ENCODE assay signal across 24 cellular contexts in the genomic region with DNA sequence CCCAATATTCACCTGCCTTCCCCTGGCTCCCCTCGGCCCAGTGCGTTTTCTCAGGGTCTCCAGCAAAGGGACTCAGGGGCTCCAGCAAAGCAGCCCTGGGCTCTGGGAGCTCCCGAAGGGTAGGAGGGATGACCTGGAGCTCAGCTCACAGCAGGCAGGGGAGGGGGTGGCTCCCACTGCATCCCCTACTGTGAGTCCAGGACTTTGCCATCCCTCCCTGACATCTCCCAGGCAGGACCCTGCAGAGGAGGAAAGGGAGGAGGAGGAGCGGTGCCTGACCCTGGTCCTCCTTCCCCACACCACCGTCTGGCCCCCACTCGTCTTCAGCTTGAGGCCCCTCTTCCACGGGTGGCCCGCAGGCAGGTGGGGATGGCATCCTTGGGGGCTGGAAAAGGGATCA. TPM values are rescaled to one million over a fixed set of nuclear protein-coding genes. Genes with fewer than 3 reads are reported as not detected.
DNase-seq lines count a peak whose midpoint lies in the region; ATAC-seq and TF ChIP-seq lines count a peak whose summit lies in the region.
"Had no signal": no experiment of that assay in that cellular context is flagged by ENCODE, and none has a peak within 500 bp of the region (broad histone marks: within the 10 kb centered on the region; RNA-seq: fewer than 3 reads in every experiment).

No MANE protein-coding gene starts in this region.

- peak overlapping the region; percentile 2 for H3K23ac ChIP-seq in neuronal stem cell (ENCODE audit: low read depth, low read length, poor library complexity)

- peaks cover 6% of the 10 kb centered on the region for H3K27me3 Mint-ChIP-seq in glutamatergic neuron (ENCODE audit: unreplicated experiment)
- H3K27me3 Mint-ChIP-seq in CD8-positive, alpha-beta T cell (ENCODE audit: low read depth): peaks cover 9% of the 10 kb centered on the region

- no peak overlapping the region for H3K14ac ChIP-seq in neuronal stem cell (ENCODE audit: low read length)

- no peak overlapping the region for H2BK120ac ChIP-seq in neuronal stem cell (ENCODE audit: low read depth, low read length)

- H3K27me3 ChIP-seq in SK-N-SH (ENCODE audit: insufficient read depth) (peaks cover 8% of the 10 kb centered on the region; the same call in 1 of the 2 replicates), neuronal stem cell (ENCODE audit: control insufficient read depth in 3 of 3, insufficient read depth in 3 of 3, low read depth in 1 of 3, low read length in 3 of 3) (peaks cover 12 to 56% (median 23%) of the 10 kb centered on the region in 3 experiments)
- H3K27me3 ChIP-seq in CD8-positive, alpha-beta T cell (ENCODE audit: insufficient read depth, low read length): no peaks in the 10 kb centered on the region

- no peak for ATAC-seq in SK-N-SH treated with all-trans-retinoic acid at 6 μM for 48 hours
- ATAC-seq in CD8-positive, alpha-beta T cell: no peak
- ATAC-seq: A549, GM12878 had no signal

- no peaks in the 10 kb centered on the region for H3K79me2 ChIP-seq in SK-N-SH (ENCODE audit: insufficient read depth)

- POLR2A ChIA-PET in SK-N-SH (lab: Yijun Ruan, JAX): no interaction called here
- POLR2A ChIA-PET in CD8-positive, alpha-beta T cell (lab: Charles Lee): no interaction called here

- no peak overlapping the region for H3K4me3 Mint-ChIP-seq in glutamatergic neuron (ENCODE audit: unreplicated experiment)
- no peak overlapping the region for H3K4me3 Mint-ChIP-seq in CD8-positive, alpha-beta T cell
- H3K4me3 Mint-ChIP-seq: B cell; CD4-positive, alpha-beta T cell; CD8-positive, alpha-beta memory T cell had no signal

- H3K36me3 ChIP-seq in SK-N-SH (replicated peaks in 1 of 2; ENCODE audit: control insufficient read depth in 1 of 2, insufficient read depth in 2 of 2, low read length in 1 of 2): no peaks in the 10 kb centered on the region
- H3K36me3 ChIP-seq in neuronal stem cell (replicated peaks in 1 of 2; ENCODE audit: control insufficient read depth in 2 of 2, insufficient read depth in 2 of 2, low read length in 2 of 2): no peaks in the 10 kb centered on the region
- no peaks in the 10 kb centered on the region for H3K36me3 ChIP-seq in CD8-positive, alpha-beta T cell (ENCODE audit: insufficient read depth, low read length)
- H3K36me3 ChIP-seq: BLaER1 treated with 17β-estradiol and CSF1 and Interleukin-3, amounts not matched to agents 10 nM and 100 nM had no signal

- H3K27ac Mint-ChIP-seq in glutamatergic neuron (ENCODE audit: unreplicated experiment): peak overlapping the region; percentile 22
- H3K27ac Mint-ChIP-seq in CD8-positive, alpha-beta T cell: no peak overlapping the region
- H3K27ac Mint-ChIP-seq: B cell; CD4-positive, alpha-beta T cell had no signal

- peak overlapping the region; percentile 5 for H2BK15ac ChIP-seq in neuronal stem cell (ENCODE audit: low read length)

- H2AK5ac ChIP-seq in neuronal stem cell (ENCODE audit: low read depth, low read length): no peak overlapping the region

- H3K4me2 ChIP-seq in SK-N-SH: no peak overlapping the region
- H3K4me2 ChIP-seq in neuronal stem cell (ENCODE audit: insufficient read depth, low read length, poor library complexity, severe bottlenecking): no peak overlapping the region
- H3K4me2 ChIP-seq: A549; BLaER1 treated with 17β-estradiol and CSF1 and Interleukin-3, amounts not matched to agents 10 nM and 100 nM had no signal

- H3F3A ChIP-seq in SK-N-SH (replicated peaks; ENCODE audit: insufficient read depth): no peaks in the 10 kb centered on the region

- no peak overlapping the region for H3K4ac ChIP-seq in neuronal stem cell (ENCODE audit: low read length)

- no peak overlapping the region for H2BK5ac ChIP-seq in neuronal stem cell (ENCODE audit: low read length)

- TF ChIP-seq CTCF in SK-N-SH (IDR thresholded peaks at IDR 0.05): no peak
- TF ChIP-seq CTCF in glutamatergic neuron (IDR thresholded peaks at IDR 0.05; ENCODE audit: partially characterized antibody, unreplicated experiment): no peak
- TF ChIP-seq CTCF in CD8-positive, alpha-beta T cell (IDR thresholded peaks at IDR 0.05): no peak

- no peak overlapping the region for H3K27ac ChIP-seq in SK-N-SH (ENCODE audit: low read depth in 2 of 2, low read length in 1 of 2)
- no peak overlapping the region for H3K27ac ChIP-seq in neuronal stem cell (replicated peaks; ENCODE audit: low read length)
- H3K27ac ChIP-seq in CD8-positive, alpha-beta T cell (ENCODE audit: low read depth, low read length): no peak overlapping the region
- H3K27ac ChIP-seq: 22Rv1; A549; BLaER1 treated with 17β-estradiol and CSF1 and Interleukin-3, amounts not matched to agents 10 nM and 100 nM; C4-2B had no signal

- H3K9me3 Mint-ChIP-seq in glutamatergic neuron (ENCODE audit: unreplicated experiment): peaks cover 13% of the 10 kb centered on the region
- no peaks in the 10 kb centered on the region for H3K9me3 Mint-ChIP-seq in CD8-positive, alpha-beta T cell
- H3K9me3 Mint-ChIP-seq: CD4-positive, alpha-beta T cell; CD8-positive, alpha-beta memory T cell had no signal

- no peak overlapping the region for H2BK12ac ChIP-seq in neuronal stem cell (ENCODE audit: low read length)

- H3K4me1 Mint-ChIP-seq in glutamatergic neuron (ENCODE audit: low read depth, unreplicated experiment): peaks cover 6% of the 10 kb centered on the region
- H3K4me1 Mint-ChIP-seq in CD8-positive, alpha-beta T cell (ENCODE audit: low read depth): peaks cover 3% of the 10 kb centered on the region
- H3K4me1 Mint-ChIP-seq: CD8-positive, alpha-beta memory T cell had no signal

- H3K18ac ChIP-seq in neuronal stem cell (ENCODE audit: low read length): peak overlapping the region; percentile 1

- H3K4me3 ChIP-seq in SK-N-SH (ENCODE audit: low read depth in 2 of 2, low read length in 1 of 2): no peak overlapping the region
- no peak overlapping the region for H3K4me3 ChIP-seq in neuronal stem cell (ENCODE audit: low read length in 2 of 2)
- no peak overlapping the region for H3K4me3 ChIP-seq in CD8-positive, alpha-beta T cell (ENCODE audit: low read depth, low read length)
- H3K4me3 ChIP-seq: A549; BLaER1 treated with 17β-estradiol and CSF1 and Interleukin-3, amounts not matched to agents 10 nM and 100 nM; GM12878 had no signal

- peaks cover 3% of the 10 kb centered on the region for H3K79me1 ChIP-seq in neuronal stem cell (ENCODE audit: low read depth, low read length)

- H3K9ac ChIP-seq in SK-N-SH (no peak overlapping the region), neuronal stem cell (ENCODE audit: low read depth, low read length, poor library complexity) (no peak overlapping the region)
- H3K9ac ChIP-seq: BLaER1 treated with 17β-estradiol and CSF1 and Interleukin-3, amounts not matched to agents 10 nM and 100 nM had no signal

- H2AFZ ChIP-seq in SK-N-SH (ENCODE audit: low read depth): no peak overlapping the region
- H2AFZ ChIP-seq in neuronal stem cell (ENCODE audit: low read length): no peak overlapping the region

- no peak overlapping the region for H4K91ac ChIP-seq in neuronal stem cell (ENCODE audit: low read depth, low read length, poor library complexity)

- H3K36me3 Mint-ChIP-seq in glutamatergic neuron (ENCODE audit: unreplicated experiment): no peaks in the 10 kb centered on the region
- peaks cover 3% of the 10 kb centered on the region for H3K36me3 Mint-ChIP-seq in CD8-positive, alpha-beta T cell

- CTCF ChIA-PET in SK-N-SH (lab: Yijun Ruan, JAX): interaction anchor here (0.9 to 3.0 kb wide), 5 partner anchors 8 to 280 kb away, joined by 3 to 14 read pairs (median 4); no protein-coding TSS in a partner anchor
- CTCF ChIA-PET in CD8-positive, alpha-beta T cell (lab: Charles Lee): no interaction called here

- H3K9me3 ChIP-seq in SK-N-SH: no peaks in the 10 kb centered on the region
- H3K9me3 ChIP-seq in neuronal stem cell (replicated peaks in 1 of 2; ENCODE audit: control insufficient read depth in 2 of 2, insufficient read depth in 1 of 2, low read depth in 1 of 2, low read length in 2 of 2): no peaks in the 10 kb centered on the region
- H3K9me3 ChIP-seq in CD8-positive, alpha-beta T cell (ENCODE audit: low read length): no peaks in the 10 kb centered on the region
- H3K9me3 ChIP-seq: A549; BLaER1 treated with 17β-estradiol and CSF1 and Interleukin-3, amounts not matched to agents 10 nM and 100 nM had no signal

- TF ChIP-seq EP300 in SK-N-SH (IDR thresholded peaks at IDR 0.05; ENCODE audit: borderline replicate concordance in 1 of 2, low read depth in 1 of 2, low read length in 1 of 2): no peak

- WGBS in SK-N-SH (ENCODE audit: low lambda C conversion rate): 84% methylated on average over 7 of the region's 8 CpGs
- no CpG with 5 or more reads among the region's 8 CpGs for WGBS in neuronal stem cell (ENCODE audit: extremely low coverage in 2 of 2, insufficient read length in 2 of 2, insufficient replicate concordance in 1 of 2), 2 donors

- no peaks in the 10 kb centered on the region for H3K9me2 ChIP-seq in SK-N-SH

- H3K4me1 ChIP-seq in SK-N-SH (ENCODE audit: control insufficient read depth in 1 of 2, insufficient read depth in 2 of 2, low read depth in 1 of 2, low read length in 1 of 2) (peaks cover 0 to 37% of the 10 kb centered on the region in 2 experiments; a peak in 1 of 4 replicates), neuronal stem cell (ENCODE audit: control insufficient read depth in 2 of 2, insufficient read depth in 1 of 2, low read depth in 1 of 2, low read length in 2 of 2) (peaks cover 0 to 5% of the 10 kb centered on the region in 2 donors)
- no peaks in the 10 kb centered on the region for H3K4me1 ChIP-seq in CD8-positive, alpha-beta T cell (ENCODE audit: insufficient read depth, low read length)

- DNase-seq in SK-N-SH: peak; percentile 41
- DNase-seq in glutamatergic neuron: no peak
- no peak for DNase-seq in neuronal stem cell (ENCODE audit: low spot score)
- DNase-seq in cerebellum (ENCODE audit: low spot score): no peak
- DNase-seq in CD8-positive, alpha-beta T cell: no peak
- DNase-seq in NCI-H1048 (lab: John Stamatoyannopoulos, UW): no peak
- DNase-seq: AML-193; CD4-positive, alpha-beta T cell; CD8-positive, alpha-beta memory T cell; COR-L47; DMS 273 treated with DMSO at 0.1 percent for 48 hours; DMS153; DMS53; DMS79; DND-41; EL; GDM1 had no signal

- TF ChIP-seq RAD21 in SK-N-SH (IDR thresholded peaks at IDR 0.05; ENCODE audit: low read length): no peak

- no peaks in the 10 kb centered on the region for H4K20me1 ChIP-seq in SK-N-SH (ENCODE audit: insufficient read depth)

- H4K8ac ChIP-seq in neuronal stem cell (ENCODE audit: low read depth, low read length): no peak overlapping the region

- intact Hi-C loops in CD8-positive, alpha-beta T cell (cut with DNase I, micrococcal nuclease): no loop called here

RNA-seq across cellular contexts. Expression of gene CABP7, which starts 5.0 kb away (rescaled TPM):
- polyA plus RNA-seq in SK-N-SH (2012; rRNA removed): 0.72 and 0.73 TPM in 2 replicates
- polyA plus RNA-seq in SK-N-SH (2012; cell fraction: cytosol; rRNA removed): 0.42 and 0.55 TPM in 2 replicates
- 1.0 and 1.2 TPM in 2 replicates for polyA plus RNA-seq in SK-N-SH (2012; cell fraction: nucleus; rRNA removed)
- 14.6 TPM for total RNA-seq in glutamatergic neuron (ENCODE audit: unreplicated experiment)
- 0.04 TPM for polyA plus RNA-seq in neuronal stem cell (2013, experiment 1 of 2)
- 0.04 TPM for polyA plus RNA-seq in neuronal stem cell (2013, experiment 2 of 2)
- total RNA-seq in cerebellum: 12.5 TPM
- total RNA-seq in CD8-positive, alpha-beta T cell: under 1 TPM; 0.25 to 0.52 TPM
- total RNA-seq: B cell had no signal
- polyA plus RNA-seq: CD8-positive, alpha-beta memory T cell had no signal

RNA-seq across cellular contexts. Expression of gene ZMAT5, which starts 42.0 kb away (rescaled TPM):
- 33.5 and 35.0 TPM in 2 replicates for polyA plus RNA-seq in SK-N-SH (2012; rRNA removed)
- 15.9 and 25.0 TPM in 2 replicates for polyA plus RNA-seq in SK-N-SH (2012; cell fraction: cytosol; rRNA removed)
- 16.8 and 18.9 TPM in 2 replicates for polyA plus RNA-seq in SK-N-SH (2012; cell fraction: nucleus; rRNA removed)
- total RNA-seq in glutamatergic neuron (ENCODE audit: unreplicated experiment) (16.9 TPM), cerebellum (9.3 TPM)
- polyA plus RNA-seq in neuronal stem cell (2013, experiment 1 of 2): 23.3 TPM
- polyA plus RNA-seq in neuronal stem cell (2013, experiment 2 of 2): 23.0 TPM
- 1 to 10 TPM; 4.3 to 5.2 TPM for total RNA-seq in CD8-positive, alpha-beta T cell

RNA-seq across cellular contexts. Expression of gene UQCR10, which starts 42.3 kb away (rescaled TPM):
- 229 and 248 TPM in 2 replicates for polyA plus RNA-seq in SK-N-SH (2012; rRNA removed)
- 183 and 224 TPM in 2 replicates for polyA plus RNA-seq in SK-N-SH (2012; cell fraction: cytosol; rRNA removed)
- polyA plus RNA-seq in SK-N-SH (2012; cell fraction: nucleus; rRNA removed): 70.0 and 99.9 TPM in 2 replicates
- total RNA-seq in glutamatergic neuron (ENCODE audit: unreplicated experiment) (77.7 TPM), cerebellum (40.3 TPM)
- 169 TPM for polyA plus RNA-seq in neuronal stem cell (2013, experiment 1 of 2)
- 171 TPM for polyA plus RNA-seq in neuronal stem cell (2013, experiment 2 of 2)
- 10 to 100 TPM; 24.5 to 29.4 TPM for total RNA-seq in CD8-positive, alpha-beta T cell
